ENCODE assay signal across 12 cellular contexts in genomic region chr19:29967623-29968022, GRCh38. TPM values are rescaled to one million over a fixed set of nuclear protein-coding genes. Genes with fewer than 3 reads are reported as not detected.
DNase-seq lines count a peak whose midpoint lies in the region; ATAC-seq and TF ChIP-seq lines count a peak whose summit lies in the region.
"Had no signal": no experiment of that assay in that cellular context is flagged by ENCODE, and none has a peak within 500 bp of the region (broad histone marks: within the 10 kb centered on the region; RNA-seq: fewer than 3 reads in every experiment).

No MANE protein-coding gene starts in this region.

- H3K27me3 ChIP-seq in GM23338 (ENCODE audit: insufficient read depth): no peaks in the 10 kb centered on the region
- H3K27me3 ChIP-seq in brain microvascular endothelial cell (replicated peaks): no peaks in the 10 kb centered on the region
- H3K27me3 ChIP-seq: ascending aorta, transverse colon had no signal

- ATAC-seq in GM23338 (no peak), GM21515 (IDR thresholded peaks at IDR 0.05; ENCODE audit: unreplicated experiment) (no peak), HG03139 (IDR thresholded peaks at IDR 0.05; ENCODE audit: unreplicated experiment) (no peak)
- ATAC-seq: activated CD8-positive, alpha-beta T cell treated with anti-CD3 and anti-CD28 coated beads, Interleukin-2, amount 10 ng/mL, durations not matched to agents 7 days and 5 days had no signal

- H3K27ac ChIP-seq in GM23338 (ENCODE audit: low read depth) (no peak overlapping the region), brain microvascular endothelial cell (no peak overlapping the region)
- H3K27ac ChIP-seq: ascending aorta, transverse colon had no signal

- no peaks in the 10 kb centered on the region for H3K36me3 ChIP-seq in GM23338 (ENCODE audit: insufficient read depth)
- no peaks in the 10 kb centered on the region for H3K36me3 ChIP-seq in brain microvascular endothelial cell (replicated peaks)
- H3K36me3 ChIP-seq: ascending aorta, transverse colon had no signal

- H3K4me1 ChIP-seq in GM23338 (ENCODE audit: insufficient read depth): peaks cover 27% of the 10 kb centered on the region; the same call in 1 of the 2 replicates

- peaks cover 53% of the 10 kb centered on the region for H3K4me1 Mint-ChIP-seq in GM23338
- peaks cover 61% of the 10 kb centered on the region for H3K4me1 Mint-ChIP-seq in nephron progenitor cell

- peaks cover 48% of the 10 kb centered on the region for H4K20me1 ChIP-seq in GM23338 (replicated peaks; ENCODE audit: insufficient read depth)

- no peak overlapping the region for H3K4me3 Mint-ChIP-seq in GM23338
- H3K4me3 Mint-ChIP-seq in nephron progenitor cell: no peak overlapping the region
- H3K4me3 Mint-ChIP-seq: activated CD8-positive, alpha-beta T cell treated with anti-CD3 and anti-CD28 coated beads, Interleukin-2, amount 10 ng/mL, durations not matched to agents 7 days and 5 days had no signal

- no peak overlapping the region for H2AFZ ChIP-seq in GM23338

- H3K27me3 Mint-ChIP-seq in GM23338 (ENCODE audit: insufficient read depth, low read depth, poor library complexity): peaks cover 2% of the 10 kb centered on the region
- H3K27me3 Mint-ChIP-seq in nephron progenitor cell (ENCODE audit: low read depth, poor library complexity): no peaks in the 10 kb centered on the region

- H3F3A ChIP-seq in GM23338 (replicated peaks; ENCODE audit: low read depth): no peaks in the 10 kb centered on the region

- H3K9me2 ChIP-seq in GM23338 (ENCODE audit: insufficient read depth): no peaks in the 10 kb centered on the region

- in situ Hi-C loops in brain microvascular endothelial cell (cut with HindIII; ENCODE audit: low pct_ligation_motif_present, low sequenced_read_pairs): no loop called here

- H3K4me3 ChIP-seq in GM23338 (no peak overlapping the region), brain microvascular endothelial cell (ENCODE audit: low read depth, low read length) (no peak overlapping the region)
- H3K4me3 ChIP-seq: ascending aorta, transverse colon had no signal

- H3K36me3 Mint-ChIP-seq in GM23338 (ENCODE audit: low read depth): no peaks in the 10 kb centered on the region
- H3K36me3 Mint-ChIP-seq in nephron progenitor cell (ENCODE audit: low read depth): peaks cover 5% of the 10 kb centered on the region

- H3K79me2 ChIP-seq in GM23338 (replicated peaks; ENCODE audit: insufficient read depth): peaks cover 100% of the 10 kb centered on the region

- no peak for TF ChIP-seq CTCF in GM23338 (conservative IDR thresholded peaks at IDR 0.05; ENCODE audit: low read depth in 2 of 2)
- no peak for TF ChIP-seq CTCF in brain microvascular endothelial cell (IDR thresholded peaks at IDR 0.05; ENCODE audit: low read depth, low read length, missing control alignments)
- TF ChIP-seq CTCF in nephron progenitor cell (IDR thresholded peaks at IDR 0.05): no peak

- DNase-seq in GM23338 (ENCODE audit: low spot score): no peak
- peak; percentile 4 for DNase-seq in NCI-H226
- peak; percentile 49 for DNase-seq in brain microvascular endothelial cell
- no peak for DNase-seq in nephron progenitor cell
- DNase-seq in cerebellum (ENCODE audit: low spot score): no peak
- DNase-seq in iPS-NIHi7 (ENCODE audit: extremely low spot score): no peak
- DNase-seq: activated CD8-positive, alpha-beta T cell treated with anti-CD3 and anti-CD28 coated beads, Interleukin-2, amount 10 ng/mL, durations not matched to agents 7 days and 5 days; stimulated activated CD4-positive, alpha-beta T cell treated with anti-CD3 and anti-CD28 coated beads, Interleukin-2, amount 100 ng/mL, for 48 hours; transverse colon had no signal

- H3K9me3 Mint-ChIP-seq in GM23338: no peaks in the 10 kb centered on the region
- H3K9me3 Mint-ChIP-seq in nephron progenitor cell: no peaks in the 10 kb centered on the region

- no peak overlapping the region for H3K4me2 ChIP-seq in GM23338

- H3K27ac Mint-ChIP-seq in GM23338 (peak overlapping the region; percentile 56; the same call in 1 of the 2 replicates), nephron progenitor cell (peak overlapping the region; percentile 43)
- H3K27ac Mint-ChIP-seq: activated CD8-positive, alpha-beta T cell treated with anti-CD3 and anti-CD28 coated beads, Interleukin-2, amount 10 ng/mL, durations not matched to agents 7 days and 5 days had no signal

TF ChIP-seq in GM23338, 12 proteins besides CTCF, POLR2A, EP300 and RAD21 (continues in another document):
- TF ChIP-seq JUNB (IDR thresholded peaks at IDR 0.05; ENCODE audit: unreplicated experiment) (no peak), EZH2phosphoT487 (IDR thresholded peaks at IDR 0.05; ENCODE audit: unreplicated experiment) (no peak), ZNF114 (CRISPR knock-in tag; IDR thresholded peaks at IDR 0.05) (no peak), CREB1 (CRISPR knock-in tag; IDR thresholded peaks at IDR 0.05; ENCODE audit: low read depth) (no peak), ETS1 (IDR thresholded peaks at IDR 0.05) (no peak), ZNF331 (CRISPR knock-in tag; IDR thresholded peaks at IDR 0.05; ENCODE audit: low read depth) (no peak), NANOG (IDR thresholded peaks at IDR 0.05; ENCODE audit: borderline replicate concordance) (no peak), REST (IDR thresholded peaks at IDR 0.05; ENCODE audit: unreplicated experiment) (no peak), POLR2AphosphoS5 (IDR thresholded peaks at IDR 0.05; ENCODE audit: low read depth) (no peak)

RNA-seq across cellular contexts. Expression of gene URI1, which starts 25.6 kb away (rescaled TPM):
- total RNA-seq in GM23338 (2014; rRNA removed; shearing (Covaris generic)): 52.6 and 68.4 TPM in 2 replicates
- 27.6 and 28.3 TPM in 2 replicates for polyA plus RNA-seq in GM23338 (2016; fragmentation: Nextera tagmentation; extraction: Ambion mirVana)
- 76.6 TPM for total RNA-seq in cerebellum

Comparison
In these comparisons a context has a peak if more than half of its experiments do, and no peak if none do; other contexts are left out.
1. DNase-seq: peak in NCI-H226 (single experiment) and brain microvascular endothelial cell (single experiment); none in GM23338 (single experiment), nephron progenitor cell (single experiment), cerebellum (single experiment) and iPS-NIHi7 (single experiment).